ENCODE assay signal across 1 cellular context in the genomic region with DNA sequence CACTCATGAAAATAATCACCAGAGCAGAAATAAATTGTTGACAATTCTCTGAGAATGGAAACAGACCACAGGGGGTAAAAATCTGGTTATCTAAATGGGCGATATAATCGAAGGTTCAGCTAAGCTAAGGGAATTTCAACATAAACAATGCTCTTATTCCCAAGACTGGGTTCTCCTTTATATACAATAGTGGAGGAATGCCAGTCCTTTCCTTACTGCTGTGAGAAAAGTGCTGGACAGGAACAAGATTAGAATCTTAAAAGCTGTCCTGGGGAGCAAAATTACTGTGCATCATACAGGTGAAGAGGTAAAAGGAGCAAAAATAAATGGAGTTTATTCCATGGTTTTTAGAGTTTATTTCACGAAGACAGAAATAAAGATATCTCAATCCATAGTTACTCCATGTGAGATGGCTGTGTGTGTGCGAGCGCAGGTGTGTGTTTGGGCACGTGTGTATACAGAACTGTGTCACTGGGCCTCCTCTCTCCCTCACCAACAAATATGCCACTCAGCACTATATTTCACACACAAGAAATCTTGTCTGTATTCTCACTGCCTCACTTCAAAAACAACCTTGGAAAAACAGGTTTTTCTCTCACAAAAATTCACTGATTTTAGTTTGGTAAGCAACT.
TF ChIP-seq lines count a peak whose summit lies in the region.

No MANE protein-coding gene starts in this region.

TF ChIP-seq in SK-N-SH treated with all-trans-retinoic acid at 6 μM for 48 hours, 23 proteins besides CTCF, POLR2A, EP300 and RAD21 (continued from another document):
- TF ChIP-seq TSHZ2 (CRISPR knock-in tag; IDR thresholded peaks at IDR 0.05) = no peak
- TF ChIP-seq, protein P1, sequence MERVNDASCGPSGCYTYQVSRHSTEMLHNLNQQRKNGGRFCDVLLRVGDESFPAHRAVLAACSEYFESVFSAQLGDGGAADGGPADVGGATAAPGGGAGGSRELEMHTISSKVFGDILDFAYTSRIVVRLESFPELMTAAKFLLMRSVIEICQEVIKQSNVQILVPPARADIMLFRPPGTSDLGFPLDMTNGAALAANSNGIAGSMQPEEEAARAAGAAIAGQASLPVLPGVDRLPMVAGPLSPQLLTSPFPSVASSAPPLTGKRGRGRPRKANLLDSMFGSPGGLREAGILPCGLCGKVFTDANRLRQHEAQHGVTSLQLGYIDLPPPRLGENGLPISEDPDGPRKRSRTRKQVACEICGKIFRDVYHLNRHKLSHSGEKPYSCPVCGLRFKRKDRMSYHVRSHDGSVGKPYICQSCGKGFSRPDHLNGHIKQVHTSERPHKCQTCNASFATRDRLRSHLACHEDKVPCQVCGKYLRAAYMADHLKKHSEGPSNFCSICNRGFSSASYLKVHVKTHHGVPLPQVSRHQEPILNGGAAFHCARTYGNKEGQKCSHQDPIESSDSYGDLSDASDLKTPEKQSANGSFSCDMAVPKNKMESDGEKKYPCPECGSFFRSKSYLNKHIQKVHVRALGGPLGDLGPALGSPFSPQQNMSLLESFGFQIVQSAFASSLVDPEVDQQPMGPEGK (CRISPR knock-in tag; IDR thresholded peaks at IDR 0.05; ENCODE audit: borderline replicate concordance) = no peak
- no peak for TF ChIP-seq ZFP3 (CRISPR knock-in tag; IDR thresholded peaks at IDR 0.05)
- TF ChIP-seq ESRRG (CRISPR knock-in tag; IDR thresholded peaks at IDR 0.05) = no peak
- TF ChIP-seq BACH2 (CRISPR knock-in tag; IDR thresholded peaks at IDR 0.05; ENCODE audit: borderline replicate concordance) = no peak
- no peak for TF ChIP-seq PPARA (CRISPR knock-in tag; IDR thresholded peaks at IDR 0.05; ENCODE audit: borderline replicate concordance)
- no peak for TF ChIP-seq OSR1 (CRISPR knock-in tag; IDR thresholded peaks at IDR 0.05)
- no peak for TF ChIP-seq ZNF8 (CRISPR knock-in tag; IDR thresholded peaks at IDR 0.05)
TF ChIP-seq in SK-N-SH treated with all-trans-retinoic acid at 6 μM for 48 hours: peak in this region for 0.
